ENCODE assay signal across 21 cellular contexts in genomic region chr20:58944610-58945009, GRCh38.
"Had no signal": no experiment of that assay in that cellular context is flagged by ENCODE, and none has a peak within 500 bp of the region (broad histone marks: within the 10 kb centered on the region; RNA-seq: fewer than 3 reads in every experiment).

No MANE protein-coding gene starts in this region.

- H3K27ac ChIP-seq: brain microvascular endothelial cell, foreskin keratinocyte, suprapubic skin had no signal

- H3K36me3 ChIP-seq: brain microvascular endothelial cell, suprapubic skin had no signal

- ATAC-seq: activated CD4-positive, CD25-positive, alpha-beta regulatory T cell treated with anti-CD3 and anti-CD28 coated beads, Interleukin-2, amount 50 U/mL, for 24 hours; activated naive CD8-positive, alpha-beta T cell treated with anti-CD3 and anti-CD28 coated beads, Interleukin-2, amount 50 U/mL, for 24 hours; foreskin keratinocyte had no signal

- DNase-seq: activated CD4-positive, alpha-beta T cell treated with anti-CD3 and anti-CD28 coated beads, Interleukin-2, amount 10 ng/mL, durations not matched to agents 7 days and 5 days; activated CD8-positive, alpha-beta memory T cell treated with anti-CD3 and anti-CD28 coated beads, Interleukin-2, amount 50 U/mL, for 4 hours; activated effector memory CD4-positive, alpha-beta T cell treated with Interleukin-2 at 50 U/mL for 16 hours; activated naive CD4-positive, alpha-beta T cell treated with anti-CD3 and anti-CD28 coated beads, Interleukin-2, amount 10 ng/mL, durations not matched to agents 7 days and 5 days; activated naive CD8-positive, alpha-beta T cell treated with anti-CD3 and anti-CD28 coated beads, Interleukin-2, amount 50 U/mL, for 24 hours; activated T-cell treated with anti-CD3 and anti-CD28 coated beads, Interleukin-2, amount 50 U/mL, for 48 hours; anterior cingulate cortex; brain microvascular endothelial cell; central memory CD4-positive, alpha-beta T cell; foreskin keratinocyte; hippocampal formation; mesenchymal stem cell; nephron progenitor cell; nucleus accumbens; stimulated activated CD4-positive, alpha-beta T cell treated with anti-CD3 and anti-CD28 coated beads, Interleukin-2, amount 100 ng/mL, for 24 hours; T1000; trophoblast cell had no signal

- FAIRE-seq: colon, islet of Langerhans had no signal

- H3K27me3 ChIP-seq: brain microvascular endothelial cell, suprapubic skin had no signal

- H3K4me1 ChIP-seq: foreskin keratinocyte, suprapubic skin had no signal

- H3K9me3 ChIP-seq: suprapubic skin had no signal

- H3K4me3 ChIP-seq: suprapubic skin had no signal
